ENCODE assay signal across 11 cellular contexts in genomic region chr1:10734900-10735602, GRCh38.
A peak's percentile ranks its signal among the peaks of the same experiment; 100 is the strongest.
DNase-seq lines count a peak whose midpoint lies in the region; ATAC-seq and TF ChIP-seq lines count a peak whose summit lies in the region.
"Had no signal": no experiment of that assay in that cellular context is flagged by ENCODE, and none has a peak within 500 bp of the region (broad histone marks: within the 10 kb centered on the region; RNA-seq: fewer than 3 reads in every experiment).

No MANE protein-coding gene starts in this region.

- intact Hi-C loops in Right ventricle myocardium inferior (cut with DNase I): no loop called here
- intact Hi-C loops in cardiac septum (cut with DNase I): loop anchor here (5.0 kb wide), 1 partner anchor 52 kb away; no protein-coding TSS in a partner anchor
- intact Hi-C loops in upper lobe of right lung (cut with DNase I): no loop called here

- H3K36me3 ChIP-seq in lung (ENCODE audit: control insufficient read depth in 2 of 2, insufficient read depth in 2 of 2, low read length in 2 of 2): no peaks in the 10 kb centered on the region
- no peaks in the 10 kb centered on the region for H3K36me3 ChIP-seq in upper lobe of right lung

- no peaks in the 10 kb centered on the region for H3K9me3 Mint-ChIP-seq in activated naive CD4-positive, alpha-beta T cell treated with anti-CD3 and anti-CD28 coated beads, Interleukin-2, amount 50 U/mL, for 72 hours

- TF ChIP-seq CTCF in lung (IDR thresholded peaks at IDR 0.05; ENCODE audit: control extremely low read depth, extremely low read depth) (no peak), upper lobe of right lung (IDR thresholded peaks at IDR 0.05) (no peak)

- WGBS in lung, 2 donors: 62 to 64% methylated on average over 25 of the region's 25 CpGs

- H3K27ac ChIP-seq in lung (ENCODE audit: low read depth in 1 of 2, low read length in 1 of 2) (peak overlapping the region; percentile 4 to 55), upper lobe of right lung (no peak overlapping the region)

- DNase-seq in Right ventricle myocardium inferior (ENCODE audit: missing footprints) (peak; percentile 61), cardiac septum (ENCODE audit: low spot score) (no peak), anterior cingulate cortex (lab: John Stamatoyannopoulos, UW) (peak in 38 of 58 donors; percentile 5 to 55 (median 30)), lung (ENCODE audit: low spot score) (no peak), upper lobe of right lung (peak; percentile 72), islet precursor cell (no peak)
- no peak for DNase-seq in activated naive CD4-positive, alpha-beta T cell treated with anti-CD3 and anti-CD28 coated beads, Interleukin-2, amount 50 U/mL, for 72 hours (ENCODE audit: low spot score in 2 of 2)
- DNase-seq: GF-D8, mesenchymal stem cell, NCI-H2029 treated with DMSO at 0.1 percent for 48 hours had no signal

- H3K27me3 ChIP-seq in lung (ENCODE audit: control insufficient read depth, insufficient read depth): no peaks in the 10 kb centered on the region
- H3K27me3 ChIP-seq in upper lobe of right lung: no peaks in the 10 kb centered on the region

- H3K27ac Mint-ChIP-seq in activated naive CD4-positive, alpha-beta T cell treated with anti-CD3 and anti-CD28 coated beads, Interleukin-2, amount 50 U/mL, for 72 hours: no peak overlapping the region

- no peaks in the 10 kb centered on the region for H3K9me3 ChIP-seq in lung (ENCODE audit: control insufficient read depth in 2 of 2, insufficient read depth in 1 of 2, low read length in 1 of 2)
- no peaks in the 10 kb centered on the region for H3K9me3 ChIP-seq in upper lobe of right lung

- H3K36me3 Mint-ChIP-seq in activated naive CD4-positive, alpha-beta T cell treated with anti-CD3 and anti-CD28 coated beads, Interleukin-2, amount 50 U/mL, for 72 hours: no peaks in the 10 kb centered on the region

- H3K4me1 ChIP-seq in lung (ENCODE audit: control insufficient read depth in 2 of 2, insufficient read depth in 2 of 2, low read length in 2 of 2): peaks cover 4 to 17% of the 10 kb centered on the region in 2 donors
- peaks cover 19% of the 10 kb centered on the region for H3K4me1 ChIP-seq in upper lobe of right lung

- H3K4me3 ChIP-seq in lung: no peak overlapping the region
- H3K4me3 ChIP-seq in upper lobe of right lung: no peak overlapping the region

- ATAC-seq in Right ventricle myocardium inferior: peak; percentile 71
- ATAC-seq in lung (ENCODE audit: insufficient read depth, low FRiP score): no peak
- ATAC-seq in upper lobe of right lung: no peak
- no peak for ATAC-seq in activated naive CD4-positive, alpha-beta T cell treated with anti-CD3 and anti-CD28 coated beads, Interleukin-2, amount 50 U/mL, for 72 hours
- no peak for ATAC-seq in GM21515 (IDR thresholded peaks at IDR 0.05; ENCODE audit: unreplicated experiment)

Comparison
In these comparisons a context has a peak if more than half of its experiments do, and no peak if none do; other contexts are left out.
1. DNase-seq: peak in Right ventricle myocardium inferior (single experiment), anterior cingulate cortex (38 of 58) and upper lobe of right lung (single experiment); none in cardiac septum (single experiment), lung (single experiment), islet precursor cell (single experiment) and activated naive CD4-positive, alpha-beta T cell treated with anti-CD3 and anti-CD28 coated beads, Interleukin-2, amount 50 U/mL, for 72 hours (0 of 2).